In the genomic region with DNA sequence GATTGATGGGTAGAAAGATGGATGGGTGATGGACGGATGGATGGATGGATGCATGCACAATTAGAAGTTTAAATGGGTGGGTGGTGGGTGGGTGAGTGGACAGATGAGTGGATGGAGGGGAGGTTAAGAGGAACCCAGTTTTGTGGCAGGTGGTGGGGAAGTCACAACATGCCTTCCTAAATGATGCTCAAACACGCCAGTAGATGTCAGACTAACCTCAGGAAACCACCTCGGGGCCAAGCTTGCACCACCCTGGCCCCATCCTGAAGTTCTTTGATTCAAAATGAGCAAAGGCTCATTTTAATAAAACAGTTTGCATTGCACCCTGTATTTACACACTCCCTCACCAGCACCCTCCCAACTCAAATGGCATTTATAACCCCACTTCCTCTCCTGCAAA, we compare ENCODE assay signal across 8 cellular contexts.
A peak's percentile ranks its signal among the peaks of the same experiment; 100 is the strongest.
DNase-seq lines count a peak whose midpoint lies in the region; ATAC-seq, FAIRE-seq and TF ChIP-seq lines count a peak whose summit lies in the region.

No MANE protein-coding gene starts in this region.

- no peak overlapping the region for H3K4me3 ChIP-seq in foreskin fibroblast (ENCODE audit: low read depth in 1 of 2, low read length in 2 of 2)

- DNase-seq in DMS 273 treated with DMSO at 0.1 percent for 48 hours (lab: John Stamatoyannopoulos, UW), result peak; percentile 50
- peak; percentile 81 to 85 for DNase-seq in Kasumi-1 (lab: John Stamatoyannopoulos, UW)
- DNase-seq in OCI-M1 (lab: John Stamatoyannopoulos, UW), result peak; percentile 98
- DNase-seq in activated effector memory CD4-positive, alpha-beta T cell treated with Interleukin-2 at 50 U/mL for 16 hours, result peak; percentile 15
- peak; percentile 50 to 86 for DNase-seq in foreskin fibroblast
- DNase-seq in omental fat pad (ENCODE audit: low spot score), result no peak
- DNase-seq in urothelium cell line (ENCODE audit: low spot score), result peak; percentile 77

- peak; percentile 50 for TF ChIP-seq CTCF in foreskin fibroblast (IDR thresholded peaks at IDR 0.05; ENCODE audit: low read depth, low read length)
- TF ChIP-seq CTCF in omental fat pad (IDR thresholded peaks at IDR 0.05), result no peak

- ATAC-seq in omental fat pad (ENCODE audit: low FRiP score) (peak; percentile 44), GM19324 (IDR thresholded peaks at IDR 0.05; ENCODE audit: low FRiP score, unreplicated experiment) (no peak)

- FAIRE-seq in urothelium cell line (lab: Jason Lieb, UNC), result no peak
